10 cellular contexts compared by ENCODE assay signal in the genomic region with DNA sequence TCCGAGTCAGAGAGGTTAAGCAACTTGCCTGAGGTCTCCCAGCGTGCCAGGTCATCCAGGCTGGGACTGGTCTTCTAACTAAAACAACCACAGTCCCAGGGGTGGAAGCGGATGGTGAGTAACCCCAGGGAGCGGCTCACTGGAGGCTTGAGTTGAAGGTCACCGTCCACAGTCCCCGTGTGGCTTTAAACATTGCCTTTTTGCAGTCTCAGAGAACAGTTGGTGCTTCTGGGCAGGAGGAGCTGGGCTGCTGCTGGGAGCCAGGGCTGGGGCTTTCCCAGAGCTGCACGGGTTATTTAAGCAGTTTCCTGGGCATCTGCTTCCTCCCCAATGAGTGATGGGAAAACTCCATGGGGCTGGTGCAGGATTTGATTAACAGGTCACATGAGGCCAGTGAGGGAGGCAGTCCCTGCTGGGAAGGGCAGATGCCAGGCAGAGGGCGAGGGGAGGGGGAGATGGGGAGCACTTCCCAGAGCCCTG. TPM values are rescaled to one million over a fixed set of nuclear protein-coding genes. Genes with fewer than 3 reads are reported as not detected.
DNase-seq lines count a peak whose midpoint lies in the region; ATAC-seq and TF ChIP-seq lines count a peak whose summit lies in the region.
"Had no signal": no experiment of that assay in that cellular context is flagged by ENCODE, and none has a peak within 500 bp of the region (broad histone marks: within the 10 kb centered on the region; RNA-seq: fewer than 3 reads in every experiment).

No MANE protein-coding gene starts in this region.

- POLR2A ChIA-PET in Panc1 (lab: Charles Lee) = no interaction called here

- TF ChIP-seq CTCF in Panc1 (IDR thresholded peaks at IDR 0.05) (no peak), progenitor cell of endocrine pancreas (IDR thresholded peaks at IDR 0.05; ENCODE audit: unreplicated experiment) (no peak)

- H3K9me3 ChIP-seq in Panc1 (ENCODE audit: control insufficient read depth, insufficient read depth, low read depth, low read length) = no peaks in the 10 kb centered on the region

- no peaks in the 10 kb centered on the region for H3K9me3 Mint-ChIP-seq in progenitor cell of endocrine pancreas (ENCODE audit: low read depth)

- no peaks in the 10 kb centered on the region for H3K36me3 ChIP-seq in Panc1 (ENCODE audit: control insufficient read depth, insufficient read depth, low read length)

- peaks cover 12% of the 10 kb centered on the region for H3K4me1 ChIP-seq in Panc1 (ENCODE audit: control insufficient read depth, insufficient read depth, low read length)

- H3K27me3 Mint-ChIP-seq in progenitor cell of endocrine pancreas = peaks cover 62% of the 10 kb centered on the region

- H3K4me3 Mint-ChIP-seq in progenitor cell of endocrine pancreas (ENCODE audit: low read depth) = no peak overlapping the region

- ATAC-seq in Panc1 (peak; percentile 67), GM18861 (IDR thresholded peaks at IDR 0.05; ENCODE audit: unreplicated experiment) (no peak), HG03045 (IDR thresholded peaks at IDR 0.05; ENCODE audit: unreplicated experiment) (no peak)

- intact Hi-C loops in Panc1 (cut with micrococcal nuclease; ENCODE audit: unreplicated experiment) = no loop called here

- H3K27ac ChIP-seq in Panc1 (ENCODE audit: low read length) = no peak overlapping the region
- H3K27ac ChIP-seq: SK-N-MC had no signal

- H3K4me1 Mint-ChIP-seq in progenitor cell of endocrine pancreas (ENCODE audit: low read depth) = peaks cover 13% of the 10 kb centered on the region

- no peaks in the 10 kb centered on the region for H3K27me3 ChIP-seq in Panc1 (ENCODE audit: control insufficient read depth, insufficient read depth, low read length)

- in situ Hi-C loops in Panc1 (cut with HindIII; ENCODE audit: low pct_unique_long_range_greater_than_20kb, low sequenced_read_pairs) = no loop called here

- H3K4me3 ChIP-seq in Panc1 (ENCODE audit: low read depth in 2 of 2, low read length in 2 of 2) = no peak overlapping the region
- H3K4me3 ChIP-seq: SK-N-MC, smooth muscle cell had no signal

- no TSS peak for BruUV-seq in Panc1 (replicated peaks; lab: Mats Ljungman, UMichigan)

- CTCF ChIA-PET in Panc1 (lab: Charles Lee) = interaction anchor here (0.6 kb wide), 1 partner anchor 74 kb away, joined by 5 read pairs; no protein-coding TSS in a partner anchor

- H3K36me3 Mint-ChIP-seq in progenitor cell of endocrine pancreas (ENCODE audit: insufficient read depth) = peaks cover 2% of the 10 kb centered on the region

- H3K27ac Mint-ChIP-seq in progenitor cell of endocrine pancreas = peak overlapping the region; percentile 51

- peak; percentile 83 for DNase-seq in ELR (ENCODE audit: low read depth)
- no peak for DNase-seq in Panc1 (ENCODE audit: low read depth, low spot score)
- DNase-seq in fibroblast of peridontal ligament (ENCODE audit: extremely low read depth) = peak; percentile 59
- DNase-seq in progenitor cell of endocrine pancreas (ENCODE audit: low spot score, unreplicated experiment) = no peak
- no peak for DNase-seq in middle frontal gyrus (ENCODE audit: extremely low spot score, low spot score)
- no peak for DNase-seq in activated T-cell treated with anti-CD3 and anti-CD28 coated beads for 4 hours

RNA-seq across cellular contexts. Expression of a gene that starts 12.3 kb away (rescaled TPM):
- total RNA-seq in Panc1 (2021; ENCODE audit: unreplicated experiment) = 5.9 TPM
- 7.2 TPM for polyA plus RNA-seq in Panc1 (2012; ENCODE audit: insufficient read length)
- total RNA-seq in progenitor cell of endocrine pancreas = 28.0 and 31.3 TPM in 2 replicates

Comparison
In these comparisons a context has a peak if more than half of its experiments do, and no peak if none do; other contexts are left out.
1. DNase-seq: peak in ELR (single experiment) and fibroblast of peridontal ligament (single experiment); none in Panc1 (single experiment), progenitor cell of endocrine pancreas (single experiment), middle frontal gyrus (single experiment) and activated T-cell treated with anti-CD3 and anti-CD28 coated beads for 4 hours (single experiment).